ENCODE assay signal across 16 cellular contexts in the genomic region with DNA sequence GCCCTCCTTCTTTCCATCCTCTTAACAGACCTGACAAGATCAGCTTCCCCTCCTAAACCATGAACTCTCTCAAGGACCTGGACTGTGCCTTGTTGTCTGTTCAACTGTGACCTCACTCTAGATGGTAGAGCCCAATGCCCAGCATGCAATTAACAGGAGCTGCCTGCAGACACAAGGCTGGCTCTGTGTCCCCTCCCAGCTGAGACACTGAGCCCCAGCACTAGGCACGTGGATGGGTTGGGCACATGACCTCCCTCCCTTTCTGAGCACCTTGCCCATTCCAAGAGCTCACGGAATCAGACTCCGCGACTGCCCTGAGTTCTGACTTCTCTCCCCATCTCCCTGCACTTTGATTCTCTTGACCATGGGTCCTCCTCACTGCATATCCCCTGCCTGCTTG.
DNase-seq lines count a peak whose midpoint lies in the region; ATAC-seq and TF ChIP-seq lines count a peak whose summit lies in the region.
"Had no signal": no experiment of that assay in that cellular context is flagged by ENCODE, and none has a peak within 500 bp of the region (broad histone marks: within the 10 kb centered on the region; RNA-seq: fewer than 3 reads in every experiment).

No MANE protein-coding gene starts in this region.

- H3K27me3 ChIP-seq in left ventricle myocardium inferior (ENCODE audit: low read depth) = no peaks in the 10 kb centered on the region
- H3K27me3 ChIP-seq in tibial artery = no peaks in the 10 kb centered on the region
- no peaks in the 10 kb centered on the region for H3K27me3 ChIP-seq in aorta (ENCODE audit: control insufficient read depth in 1 of 2, insufficient read depth in 2 of 2, low read length in 1 of 2)

- intact Hi-C loops in left ventricle myocardium inferior (cut with micrococcal nuclease) = no loop called here
- intact Hi-C loops in Right ventricle myocardium superior (cut with DNase I) = no loop called here
- intact Hi-C loops in tibial artery (cut with DNase I; ENCODE audit: low total_unique reads) = no loop called here
- intact Hi-C loops in aorta (cut with DNase I) = no loop called here

- peak overlapping the region; percentile 78 for H3K27ac ChIP-seq in left ventricle myocardium inferior (replicated peaks)
- H3K27ac ChIP-seq in angular gyrus (ENCODE audit: low read depth, low read length) = peak overlapping the region; percentile 14
- no peak overlapping the region for H3K27ac ChIP-seq in tibial artery
- H3K27ac ChIP-seq in aorta (ENCODE audit: low read depth in 1 of 2, low read length in 2 of 2) = no peak overlapping the region
- H3K27ac ChIP-seq: RWPE1 had no signal

- WGBS in aorta, 2 donors = 70 to 83% methylated on average over 4 of the region's 4 CpGs

- no peak for ATAC-seq in Right ventricle myocardium superior (ENCODE audit: poor library complexity)
- no peak for ATAC-seq in aorta (ENCODE audit: low FRiP score)
- ATAC-seq: CD8-positive, alpha-beta T cell; GM23338 had no signal

- H3K4me3 ChIP-seq in left ventricle myocardium inferior (no peak overlapping the region), tibial artery (no peak overlapping the region), aorta (ENCODE audit: low read length in 2 of 2) (no peak overlapping the region)
- H3K4me3 ChIP-seq: GM23338 had no signal

- H3K36me3 ChIP-seq in left ventricle myocardium inferior (no peaks in the 10 kb centered on the region), tibial artery (no peaks in the 10 kb centered on the region), aorta (ENCODE audit: control insufficient read depth in 1 of 2, insufficient read depth in 2 of 2, low read length in 1 of 2) (no peaks in the 10 kb centered on the region)

- H3K4me1 ChIP-seq in left ventricle myocardium inferior (peaks cover 84% of the 10 kb centered on the region), tibial artery (peaks cover 0 to 32% (median 24%) of the 10 kb centered on the region in 4 donors), aorta (ENCODE audit: control insufficient read depth in 1 of 2, insufficient read depth in 2 of 2, low read length in 2 of 2) (no peaks in the 10 kb centered on the region)

- DNase-seq in left ventricle myocardium inferior = no peak
- DNase-seq in Right ventricle myocardium superior = no peak
- DNase-seq in medulla oblongata (ENCODE audit: extremely low spot score) = peak; percentile 54
- DNase-seq in tibial artery = peak; percentile 3 to 31
- DNase-seq in activated CD4-positive, alpha-beta T cell treated with anti-CD3 and anti-CD28 coated beads for 4 hours = no peak
- no peak for DNase-seq in aorta
- no peak for DNase-seq in NCI-H2029 treated with DMSO at 0.1 percent for 48 hours (lab: John Stamatoyannopoulos, UW)
- DNase-seq: AML-193; CD8-positive, alpha-beta T cell; NCI-H1436; NCI-H526 treated with DMSO at 0.1 percent for 48 hours; NK-92 treated with Interleukin-12 subunit alpha and Interleukin-12 subunit beta, amount 100 ng/mL, for 24 hours; OCI-M1 had no signal

- TF ChIP-seq CTCF in left ventricle myocardium inferior (IDR thresholded peaks at IDR 0.05; ENCODE audit: borderline replicate concordance) (no peak), tibial artery (IDR thresholded peaks at IDR 0.05) (no peak)

- H3K9me3 ChIP-seq in left ventricle myocardium inferior (replicated peaks) (no peaks in the 10 kb centered on the region), tibial artery (no peaks in the 10 kb centered on the region), aorta (ENCODE audit: control insufficient read depth, low read length) (no peaks in the 10 kb centered on the region)

Comparison
In these comparisons a context has a peak if more than half of its experiments do, and no peak if none do; other contexts are left out.
1. DNase-seq: peak in medulla oblongata (single experiment) and tibial artery (2 of 2); none in left ventricle myocardium inferior (single experiment), Right ventricle myocardium superior (single experiment), activated CD4-positive, alpha-beta T cell treated with anti-CD3 and anti-CD28 coated beads for 4 hours (0 of 2), aorta (0 of 2) and NCI-H2029 treated with DMSO at 0.1 percent for 48 hours (single experiment).
2. H3K27ac ChIP-seq: peak in left ventricle myocardium inferior (single experiment) and angular gyrus (single experiment); none in tibial artery (0 of 2) and aorta (0 of 2).